Comparison of ENCODE assay signal across 30 cellular contexts in genomic region chr15:91202510-91202909, GRCh38.
"Had no signal": no experiment of that assay in that cellular context is flagged by ENCODE, and none has a peak within 500 bp of the region (broad histone marks: within the 10 kb centered on the region; RNA-seq: fewer than 3 reads in every experiment).

No MANE protein-coding gene starts in this region.

- H3K9ac ChIP-seq: parathyroid adenoma had no signal

- H3K36me3 ChIP-seq: neutrophil, ovary, right lobe of liver, sigmoid colon, stomach, thoracic aorta, thyroid gland, tibial nerve, upper lobe of left lung, vagina had no signal

- H3K36me3 Mint-ChIP-seq: natural killer cell treated with Interleukin-12 subunit alpha and Interleukin-12 subunit beta and Interleukin-15 and Interleukin-18, amount 100 ng/mL, for 72 hours; stimulated activated effector memory CD8-positive, alpha-beta T cell treated with anti-CD3 and anti-CD28 coated beads, Interleukin-12 subunit alpha, Interleukin-12 subunit beta, amount 100 ng/mL, for 72 hours; stimulated activated naive B cell treated with anti-CD40 and anti-IgM and Interleukin-4, amounts not matched to agents 10 μg/mL and 1 μg/mL and 100 μg/mL, for 72 hours had no signal

- H3K4me1 Mint-ChIP-seq: stimulated activated effector memory CD8-positive, alpha-beta T cell treated with anti-CD3 and anti-CD28 coated beads, Interleukin-12 subunit alpha, Interleukin-12 subunit beta, amount 100 ng/mL, for 72 hours; stimulated activated naive B cell treated with anti-CD40 and anti-IgM and Interleukin-4, amounts not matched to agents 10 μg/mL and 1 μg/mL and 100 μg/mL, for 72 hours had no signal

- H3K27ac ChIP-seq: neutrophil, ovary, parathyroid adenoma, psoas muscle, right lobe of liver, sigmoid colon, stomach, thoracic aorta, thyroid gland, tibial nerve, upper lobe of left lung, vagina had no signal

- H3K9me3 ChIP-seq: neutrophil, ovary, psoas muscle, right lobe of liver, sigmoid colon, stomach, thoracic aorta, thyroid gland, tibial nerve, upper lobe of left lung, vagina had no signal

- H3K4me1 ChIP-seq: parathyroid adenoma, psoas muscle, sigmoid colon, stomach, thyroid gland, tibial nerve, upper lobe of left lung, vagina had no signal

- FAIRE-seq: small intestine, urothelium cell line had no signal

- H3K4me3 ChIP-seq: ovary, psoas muscle, right lobe of liver, sigmoid colon, stomach, thoracic aorta, thyroid gland, tibial nerve, upper lobe of left lung, vagina had no signal

- H3K27ac Mint-ChIP-seq: natural killer cell treated with Interleukin-12 subunit alpha and Interleukin-12 subunit beta and Interleukin-15 and Interleukin-18, amount 100 ng/mL, for 72 hours; nephron progenitor cell; progenitor cell of endocrine pancreas; stimulated activated effector memory CD8-positive, alpha-beta T cell treated with anti-CD3 and anti-CD28 coated beads, Interleukin-12 subunit alpha, Interleukin-12 subunit beta, amount 100 ng/mL, for 72 hours; stimulated activated naive B cell treated with anti-CD40 and anti-IgM and Interleukin-4, amounts not matched to agents 10 μg/mL and 1 μg/mL and 100 μg/mL, for 72 hours; stimulated activated naive CD8-positive, alpha-beta T cell treated with anti-CD3 and anti-CD28 coated beads, Interleukin-15, Interleukin-2, amounts not matched to agents 100 ng/mL and 50 ng/mL, for 24 hours had no signal

- H2AFZ ChIP-seq: parathyroid adenoma had no signal

- H3K9me3 Mint-ChIP-seq: natural killer cell treated with Interleukin-12 subunit alpha and Interleukin-12 subunit beta and Interleukin-15 and Interleukin-18, amount 100 ng/mL, for 72 hours; nephron progenitor cell; neural crest cell; stimulated activated effector memory CD8-positive, alpha-beta T cell treated with anti-CD3 and anti-CD28 coated beads, Interleukin-12 subunit alpha, Interleukin-12 subunit beta, amount 100 ng/mL, for 72 hours; stimulated activated naive B cell treated with anti-CD40 and anti-IgM and Interleukin-4, amounts not matched to agents 10 μg/mL and 1 μg/mL and 100 μg/mL, for 72 hours; stimulated activated naive CD8-positive, alpha-beta T cell treated with anti-CD3 and anti-CD28 coated beads, Interleukin-15, Interleukin-2, amounts not matched to agents 100 ng/mL and 50 ng/mL, for 24 hours had no signal

- H3K4me3 Mint-ChIP-seq: natural killer cell treated with Interleukin-12 subunit alpha and Interleukin-12 subunit beta and Interleukin-15 and Interleukin-18, amount 100 ng/mL, for 72 hours; nephron progenitor cell; neural crest cell; stimulated activated effector memory CD8-positive, alpha-beta T cell treated with anti-CD3 and anti-CD28 coated beads, Interleukin-12 subunit alpha, Interleukin-12 subunit beta, amount 100 ng/mL, for 72 hours; stimulated activated naive B cell treated with anti-CD40 and anti-IgM and Interleukin-4, amounts not matched to agents 10 μg/mL and 1 μg/mL and 100 μg/mL, for 72 hours; stimulated activated naive CD8-positive, alpha-beta T cell treated with anti-CD3 and anti-CD28 coated beads, Interleukin-15, Interleukin-2, amounts not matched to agents 100 ng/mL and 50 ng/mL, for 24 hours had no signal

- H3K27me3 ChIP-seq: ovary, right lobe of liver, sigmoid colon, stomach, thyroid gland, tibial nerve, upper lobe of left lung, vagina had no signal

- H3K79me2 ChIP-seq: parathyroid adenoma had no signal

- ATAC-seq: natural killer cell treated with Interleukin-12 subunit alpha and Interleukin-12 subunit beta and Interleukin-15 and Interleukin-18, amount 100 ng/mL, for 72 hours; psoas muscle; right cardiac atrium; right lobe of liver; stimulated activated effector memory CD8-positive, alpha-beta T cell treated with anti-CD3 and anti-CD28 coated beads, Interleukin-12 subunit alpha, Interleukin-12 subunit beta, amount 100 ng/mL, for 72 hours; stimulated activated naive B cell treated with anti-CD40 and anti-IgM and Interleukin-4, amounts not matched to agents 10 μg/mL and 1 μg/mL and 100 μg/mL, for 72 hours had no signal

- DNase-seq: nephron progenitor cell; nucleus accumbens; ovary; posterior cingulate gyrus; psoas muscle; right cardiac atrium; right lobe of liver; sigmoid colon; small intestine; stimulated activated CD4-positive, alpha-beta T cell treated with anti-CD3 and anti-CD28 coated beads, Interleukin-15, amount 100 ng/mL, for 24 hours; stimulated activated CD4-positive, alpha-beta T cell treated with anti-CD3 and anti-CD28 coated beads, Interleukin-2, amount 100 ng/mL, for 24 hours; stimulated activated CD4-positive, alpha-beta T cell treated with anti-CD3 and anti-CD28 coated beads, Interleukin-2, amount 100 ng/mL, for 48 hours; stimulated activated CD4-positive, alpha-beta T cell treated with anti-CD3 and anti-CD28 coated beads, Interleukin-4, amount 100 ng/mL, for 24 hours; stimulated activated naive B cell treated with anti-CD40 and anti-IgM and Interleukin-4, amounts not matched to agents 10 μg/mL and 1 μg/mL and 100 μg/mL, for 72 hours; stimulated activated naive CD4-positive, alpha-beta T cell treated with Interleukin-2 at 50 U/mL for 16 hours; stomach; thyroid gland; trophoblast cell; upper lobe of left lung had no signal
